8 cellular contexts compared by ENCODE assay signal in the genomic region with DNA sequence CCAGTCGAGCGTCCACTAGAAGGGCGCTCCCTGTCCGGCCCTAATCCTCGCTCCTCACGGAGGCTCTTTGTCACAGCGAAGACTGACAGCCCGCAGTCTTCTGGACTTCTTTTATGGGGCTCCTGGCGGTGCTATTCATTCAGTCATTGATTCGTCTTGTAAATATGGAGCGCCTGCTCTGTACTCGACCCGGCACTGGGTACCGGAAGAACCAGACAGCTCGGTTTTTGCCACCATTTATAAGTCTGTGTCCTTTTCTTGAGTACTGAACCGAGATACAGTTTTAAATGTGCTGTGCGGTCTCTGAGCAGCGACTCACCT. TPM values are rescaled to one million over a fixed set of nuclear protein-coding genes. Genes with fewer than 3 reads are reported as not detected.
A peak's percentile ranks its signal among the peaks of the same experiment; 100 is the strongest.
DNase-seq lines count a peak whose midpoint lies in the region; ATAC-seq, FAIRE-seq and TF ChIP-seq lines count a peak whose summit lies in the region.

No MANE protein-coding gene starts in this region.

- TF ChIP-seq POLR2A in esophagus muscularis mucosa (IDR thresholded peaks at IDR 0.05; ENCODE audit: low read depth), result no peak

- H3K27ac ChIP-seq in 22Rv1, result peak overlapping the region; percentile 86
- H3K27ac ChIP-seq in SK-N-SH (ENCODE audit: low read depth in 2 of 2, low read length in 1 of 2), result peak overlapping the region; percentile 81 to 89
- H3K27ac ChIP-seq in esophagus muscularis mucosa (replicated peaks in 1 of 4), result peak overlapping the region; percentile 86 to 97 (median 92)
- no peak overlapping the region for H3K27ac ChIP-seq in trophoblast cell (ENCODE audit: low read depth, low read length)

- H3K27me3 ChIP-seq in SK-N-SH (ENCODE audit: insufficient read depth), result no peaks in the 10 kb centered on the region
- no peaks in the 10 kb centered on the region for H3K27me3 ChIP-seq in esophagus muscularis mucosa
- H3K27me3 ChIP-seq in trophoblast cell (ENCODE audit: insufficient read depth, low read length), result no peaks in the 10 kb centered on the region

- H4K12ac ChIP-seq in trophoblast cell (ENCODE audit: low read depth, low read length), result peak overlapping the region; percentile 63

- H2BK12ac ChIP-seq in trophoblast cell (ENCODE audit: low read length), result no peak overlapping the region

- ATAC-seq in HG03354 (IDR thresholded peaks at IDR 0.05; ENCODE audit: poor library complexity, severe bottlenecking, unreplicated experiment), result peak; percentile 30

- H3K4me1 ChIP-seq in SK-N-SH (ENCODE audit: control insufficient read depth in 1 of 2, insufficient read depth in 2 of 2, low read depth in 1 of 2, low read length in 1 of 2) (peaks cover 6 to 7% of the 10 kb centered on the region in 2 experiments; a peak in 2 of 4 replicates), esophagus muscularis mucosa (peaks cover 15 to 22% (median 16%) of the 10 kb centered on the region in 4 donors), trophoblast cell (ENCODE audit: control insufficient read depth in 1 of 2, insufficient read depth in 2 of 2, low read length in 2 of 2) (peaks cover 0 to 4% of the 10 kb centered on the region in 2 experiments)

- peak overlapping the region; percentile 81 for H3K18ac ChIP-seq in trophoblast cell (ENCODE audit: low read length)

- H3K9ac ChIP-seq in SK-N-SH, result peak overlapping the region; percentile 78
- H3K9ac ChIP-seq in trophoblast cell (ENCODE audit: low read length), result peak overlapping the region; percentile 28

- H3K36me3 ChIP-seq in SK-N-SH (replicated peaks in 1 of 2; ENCODE audit: control insufficient read depth in 1 of 2, insufficient read depth in 2 of 2, low read length in 1 of 2) (peaks cover 0 to 17% of the 10 kb centered on the region in 2 experiments), esophagus muscularis mucosa (peaks cover 0 to 8% (median 0%) of the 10 kb centered on the region in 4 donors), trophoblast cell (ENCODE audit: control insufficient read depth in 1 of 2, insufficient read depth in 2 of 2, low read length in 2 of 2) (peaks cover 3 to 4% of the 10 kb centered on the region in 2 experiments)

- POLR2A ChIA-PET in SK-N-SH (lab: Yijun Ruan, JAX), result interaction anchor here (0.9 to 2.0 kb wide), 7 partner anchors 8 to 247 kb away, joined by 3 to 7 read pairs (median 4); a partner anchor contains a TSS

- H3K4me2 ChIP-seq in SK-N-SH (peak overlapping the region; percentile 91), trophoblast cell (ENCODE audit: low read length) (peak overlapping the region; percentile 68)

- no peaks in the 10 kb centered on the region for H4K20me1 ChIP-seq in SK-N-SH (ENCODE audit: insufficient read depth)

- H2BK5ac ChIP-seq in trophoblast cell (ENCODE audit: low read depth, low read length, poor library complexity), result peak overlapping the region; percentile 68

- H3K4ac ChIP-seq in trophoblast cell (ENCODE audit: low read depth, low read length), result no peak overlapping the region

- peak overlapping the region; percentile 92 for H4K8ac ChIP-seq in trophoblast cell (ENCODE audit: low read depth, low read length)

- H3K4me3 ChIP-seq in SK-N-SH (ENCODE audit: low read depth in 2 of 2, low read length in 1 of 2) (peak overlapping the region; percentile 64 to 69), esophagus muscularis mucosa (peak overlapping the region; percentile 79 to 98 (median 84)), trophoblast cell (ENCODE audit: low read depth, low read length) (peak overlapping the region; percentile 68)

- H3K79me1 ChIP-seq in trophoblast cell (ENCODE audit: low read length), result peaks cover 7% of the 10 kb centered on the region

- no peak for TF ChIP-seq RAD21 in SK-N-SH (IDR thresholded peaks at IDR 0.05; ENCODE audit: low read length)

- FAIRE-seq in GM18507 (lab: Jason Lieb, UNC), result peak; percentile 31

- WGBS in SK-N-SH (ENCODE audit: low lambda C conversion rate), result under 1% methylated on average over 15 of the region's 18 CpGs
- 3% methylated on average over 15 of the region's 18 CpGs for WGBS in esophagus muscularis mucosa
- WGBS in trophoblast cell (ENCODE audit: extremely low coverage, insufficient coverage, insufficient read length), result no CpG with 5 or more reads among the region's 18 CpGs

- no peaks in the 10 kb centered on the region for H3K9me3 ChIP-seq in SK-N-SH
- H3K9me3 ChIP-seq in esophagus muscularis mucosa, result no peaks in the 10 kb centered on the region
- peaks cover 1% of the 10 kb centered on the region for H3K9me3 ChIP-seq in trophoblast cell (ENCODE audit: insufficient read depth, low read depth, low read length)

- intact Hi-C loops in esophagus muscularis mucosa (cut with DNase I), result loop anchor here (2.0 to 10.0 kb wide), 2 partner anchors 220 to 352 kb away; a partner anchor contains a TSS

- DNase-seq in GM18507 (ENCODE audit: extremely low spot score, insufficient read length, low read depth) (no peak), SK-N-SH (no peak), esophagus muscularis mucosa (ENCODE audit: extremely low spot score) (no peak), trophoblast cell (peak in 1 of 2 donors; percentile 37), cortex of kidney (lab: John Stamatoyannopoulos, UW) (no peak), SK-N-DZ (ENCODE audit: low spot score) (no peak)

- H3K9me2 ChIP-seq in SK-N-SH, result peaks cover 1% of the 10 kb centered on the region; the same call in 1 of the 2 replicates

- no peak for TF ChIP-seq EP300 in SK-N-SH (IDR thresholded peaks at IDR 0.05; ENCODE audit: borderline replicate concordance in 1 of 2, low read depth in 1 of 2, low read length in 1 of 2)
- no peak for TF ChIP-seq EP300 in esophagus muscularis mucosa (IDR thresholded peaks at IDR 0.05)

- peaks cover 55% of the 10 kb centered on the region for H3K79me2 ChIP-seq in SK-N-SH (ENCODE audit: insufficient read depth)
- peaks cover 10% of the 10 kb centered on the region for H3K79me2 ChIP-seq in trophoblast cell (ENCODE audit: control insufficient read depth, insufficient read depth, low read length, poor library complexity)

- H4K91ac ChIP-seq in trophoblast cell (ENCODE audit: low read depth, low read length), result peak overlapping the region; percentile 33

- peak overlapping the region; percentile 91 for H3K14ac ChIP-seq in trophoblast cell (ENCODE audit: low read length)

- no peak overlapping the region for H2AK5ac ChIP-seq in trophoblast cell (ENCODE audit: low read length)

- H3K23ac ChIP-seq in trophoblast cell (ENCODE audit: low read length), result no peak overlapping the region

- peak overlapping the region; percentile 73 for H2BK120ac ChIP-seq in trophoblast cell (ENCODE audit: insufficient read depth, low read length, poor library complexity)

- CTCF ChIA-PET in SK-N-SH (lab: Yijun Ruan, JAX), result interaction anchor here (0.9 to 3.8 kb wide), 5 partner anchors 9 to 229 kb away, joined by 3 to 25 read pairs (median 7); a partner anchor contains a TSS

- H3F3A ChIP-seq in SK-N-SH (replicated peaks; ENCODE audit: insufficient read depth), result peaks cover 2% of the 10 kb centered on the region

- H2AFZ ChIP-seq in SK-N-SH (ENCODE audit: low read depth), result peak overlapping the region; percentile 71
- peak overlapping the region; percentile 93 for H2AFZ ChIP-seq in trophoblast cell (ENCODE audit: insufficient read depth, low read length, poor library complexity)

- TF ChIP-seq CTCF in 22Rv1 (IDR thresholded peaks at IDR 0.05), result no peak
- TF ChIP-seq CTCF in SK-N-SH (IDR thresholded peaks at IDR 0.05), result no peak
- TF ChIP-seq CTCF in esophagus muscularis mucosa (IDR thresholded peaks at IDR 0.05), result no peak

TF ChIP-seq in SK-N-SH, 30 proteins besides CTCF, POLR2A, EP300 and RAD21 (continues in another document):
- peak; percentile 78; the same call in 1 of the 2 replicates for TF ChIP-seq POLR2AphosphoS5 (IDR thresholded peaks at IDR 0.05; ENCODE audit: low read depth, low read length)
- TF ChIP-seq RCOR1 (IDR thresholded peaks at IDR 0.05; ENCODE audit: low read length), result no peak
- no peak for TF ChIP-seq MEF2A (IDR thresholded peaks at IDR 0.05; ENCODE audit: borderline replicate concordance, low read depth)
- TF ChIP-seq, protein P1, sequence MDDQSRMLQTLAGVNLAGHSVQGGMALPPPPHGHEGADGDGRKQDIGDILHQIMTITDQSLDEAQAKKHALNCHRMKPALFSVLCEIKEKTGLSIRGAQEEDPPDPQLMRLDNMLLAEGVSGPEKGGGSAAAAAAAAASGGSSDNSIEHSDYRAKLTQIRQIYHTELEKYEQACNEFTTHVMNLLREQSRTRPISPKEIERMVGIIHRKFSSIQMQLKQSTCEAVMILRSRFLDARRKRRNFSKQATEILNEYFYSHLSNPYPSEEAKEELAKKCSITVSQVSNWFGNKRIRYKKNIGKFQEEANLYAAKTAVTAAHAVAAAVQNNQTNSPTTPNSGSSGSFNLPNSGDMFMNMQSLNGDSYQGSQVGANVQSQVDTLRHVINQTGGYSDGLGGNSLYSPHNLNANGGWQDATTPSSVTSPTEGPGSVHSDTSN (IDR thresholded peaks at IDR 0.05), result peak; percentile 44; the same call in 1 of the 2 replicates

RNA-seq across cellular contexts. Expression of a gene that starts 0.6 kb away (rescaled TPM):
- 20.3 and 22.7 TPM in 2 replicates for polyA plus RNA-seq in SK-N-SH (2012; rRNA removed)
- 18.4 and 21.9 TPM in 2 replicates for polyA plus RNA-seq in SK-N-SH (2012; cell fraction: cytosol; rRNA removed)
- 12.5 and 21.6 TPM in 2 replicates for polyA plus RNA-seq in SK-N-SH (2012; cell fraction: nucleus; rRNA removed)
- total RNA-seq in esophagus muscularis mucosa, result 10 to 100 TPM in 3 of 4 donors, 1 to 10 TPM in 1; 9.9 to 33.6 (median 14.6) TPM
- 5.2 and 6.2 TPM in 2 replicates for polyA plus RNA-seq in trophoblast cell (2013)
- polyA plus RNA-seq in SK-N-DZ (2014; cell fraction: cytosol; rRNA removed), result 23.9 and 40.1 TPM in 2 replicates
- polyA plus RNA-seq in SK-N-DZ (2014; cell fraction: nucleus; rRNA removed), result 8.9 and 20.6 TPM in 2 replicates

RNA-seq across cellular contexts. Expression of a gene that starts 0.7 kb away (rescaled TPM):
- polyA plus RNA-seq in SK-N-SH (2012; rRNA removed), result 5.4 and 8.4 TPM in 2 replicates
- polyA plus RNA-seq in SK-N-SH (2012; cell fraction: cytosol; rRNA removed), result 6.0 and 6.2 TPM in 2 replicates
- polyA plus RNA-seq in SK-N-SH (2012; cell fraction: nucleus; rRNA removed), result 4.3 and 5.2 TPM in 2 replicates
- 10 to 100 TPM in 1 of 4 donors, 1 to 10 TPM in 3; 4.0 to 12.2 (median 7.7) TPM for total RNA-seq in esophagus muscularis mucosa
- 5.9 and 6.0 TPM in 2 replicates for polyA plus RNA-seq in trophoblast cell (2013)
- polyA plus RNA-seq in SK-N-DZ (2014; cell fraction: cytosol; rRNA removed), result 9.3 and 12.1 TPM in 2 replicates
- polyA plus RNA-seq in SK-N-DZ (2014; cell fraction: nucleus; rRNA removed), result 2.1 and 8.3 TPM in 2 replicates
